1 cellular context compared by ENCODE assay signal in the genomic region with DNA sequence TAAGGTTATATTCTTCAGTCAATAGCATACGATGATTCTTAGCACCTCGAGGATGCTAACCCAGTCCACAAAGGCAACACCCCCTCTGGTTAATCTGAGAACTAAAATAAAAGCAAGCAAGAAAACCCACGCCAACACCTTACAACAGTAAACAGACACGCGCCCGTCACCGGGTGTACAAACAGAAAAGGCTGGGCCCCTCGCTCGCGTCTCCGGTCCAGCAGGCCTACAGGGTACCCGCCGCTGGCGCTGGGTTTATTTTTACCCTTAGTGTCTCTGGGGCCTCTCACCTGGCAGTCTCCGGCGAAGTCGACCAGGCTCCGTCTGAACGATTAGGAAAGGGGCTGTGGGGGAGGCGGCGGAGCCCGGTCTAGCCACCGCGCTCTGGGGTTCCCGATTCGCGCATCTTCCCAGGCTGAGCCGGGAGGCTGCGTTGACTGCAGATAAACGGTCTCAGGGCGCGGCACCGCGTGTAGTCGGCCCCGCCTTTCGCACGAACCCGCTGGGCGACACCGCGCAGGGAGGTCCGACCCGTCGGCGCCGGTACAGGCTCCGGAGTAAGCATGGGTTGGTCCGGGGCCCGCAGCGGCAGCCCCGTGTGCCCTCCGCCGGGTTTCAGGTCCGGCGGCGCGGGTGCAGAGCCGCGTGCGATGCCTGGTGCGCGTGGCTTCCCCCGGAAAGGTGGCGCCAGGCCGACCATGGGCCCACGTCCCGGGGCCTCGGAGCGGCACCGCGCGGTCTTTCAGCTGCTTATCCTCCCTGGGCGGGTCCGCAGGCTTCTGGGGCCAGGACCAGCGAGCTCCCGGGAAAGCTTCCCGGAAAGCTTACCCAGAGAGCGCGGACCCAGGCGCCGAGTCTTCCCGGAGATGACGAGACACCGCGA.
A peak's percentile ranks its signal among the peaks of the same experiment; 100 is the strongest.
TF ChIP-seq lines count a peak whose summit lies in the region.

A gene with protein sequence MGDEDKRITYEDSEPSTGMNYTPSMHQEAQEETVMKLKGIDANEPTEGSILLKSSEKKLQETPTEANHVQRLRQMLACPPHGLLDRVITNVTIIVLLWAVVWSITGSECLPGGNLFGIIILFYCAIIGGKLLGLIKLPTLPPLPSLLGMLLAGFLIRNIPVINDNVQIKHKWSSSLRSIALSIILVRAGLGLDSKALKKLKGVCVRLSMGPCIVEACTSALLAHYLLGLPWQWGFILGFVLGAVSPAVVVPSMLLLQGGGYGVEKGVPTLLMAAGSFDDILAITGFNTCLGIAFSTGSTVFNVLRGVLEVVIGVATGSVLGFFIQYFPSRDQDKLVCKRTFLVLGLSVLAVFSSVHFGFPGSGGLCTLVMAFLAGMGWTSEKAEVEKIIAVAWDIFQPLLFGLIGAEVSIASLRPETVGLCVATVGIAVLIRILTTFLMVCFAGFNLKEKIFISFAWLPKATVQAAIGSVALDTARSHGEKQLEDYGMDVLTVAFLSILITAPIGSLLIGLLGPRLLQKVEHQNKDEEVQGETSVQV (minus strand): TSS at position 868 of the 883 bp plus-strand sequence. CDS start 9,211 bp downstream, outside the sequence.

TF ChIP-seq in WTC11, 78 proteins besides CTCF, POLR2A, EP300 and RAD21 (continued from another document):
- TF ChIP-seq, protein P1, sequence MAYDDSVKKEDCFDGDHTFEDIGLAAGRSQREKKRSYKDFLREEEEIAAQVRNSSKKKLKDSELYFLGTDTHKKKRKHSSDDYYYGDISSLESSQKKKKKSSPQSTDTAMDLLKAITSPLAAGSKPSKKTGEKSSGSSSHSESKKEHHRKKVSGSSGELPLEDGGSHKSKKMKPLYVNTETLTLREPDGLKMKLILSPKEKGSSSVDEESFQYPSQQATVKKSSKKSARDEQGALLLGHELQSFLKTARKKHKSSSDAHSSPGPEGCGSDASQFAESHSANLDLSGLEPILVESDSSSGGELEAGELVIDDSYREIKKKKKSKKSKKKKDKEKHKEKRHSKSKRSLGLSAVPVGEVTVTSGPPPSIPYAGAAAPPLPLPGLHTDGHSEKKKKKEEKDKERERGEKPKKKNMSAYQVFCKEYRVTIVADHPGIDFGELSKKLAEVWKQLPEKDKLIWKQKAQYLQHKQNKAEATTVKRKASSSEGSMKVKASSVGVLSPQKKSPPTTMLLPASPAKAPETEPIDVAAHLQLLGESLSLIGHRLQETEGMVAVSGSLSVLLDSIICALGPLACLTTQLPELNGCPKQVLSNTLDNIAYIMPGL (CRISPR knock-in tag; IDR thresholded peaks at IDR 0.05) = peak; percentile 96
- TF ChIP-seq, protein P2, sequence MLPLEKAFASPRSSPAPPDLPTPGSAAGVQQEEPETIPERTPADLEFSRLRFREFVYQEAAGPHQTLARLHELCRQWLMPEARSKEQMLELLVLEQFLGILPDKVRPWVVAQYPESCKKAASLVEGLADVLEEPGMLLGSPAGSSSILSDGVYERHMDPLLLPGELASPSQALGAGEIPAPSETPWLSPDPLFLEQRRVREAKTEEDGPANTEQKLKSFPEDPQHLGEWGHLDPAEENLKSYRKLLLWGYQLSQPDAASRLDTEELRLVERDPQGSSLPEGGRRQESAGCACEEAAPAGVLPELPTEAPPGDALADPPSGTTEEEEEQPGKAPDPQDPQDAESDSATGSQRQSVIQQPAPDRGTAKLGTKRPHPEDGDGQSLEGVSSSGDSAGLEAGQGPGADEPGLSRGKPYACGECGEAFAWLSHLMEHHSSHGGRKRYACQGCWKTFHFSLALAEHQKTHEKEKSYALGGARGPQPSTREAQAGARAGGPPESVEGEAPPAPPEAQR (CRISPR knock-in tag; IDR thresholded peaks at IDR 0.05) = no peak
- TF ChIP-seq, protein P3, sequence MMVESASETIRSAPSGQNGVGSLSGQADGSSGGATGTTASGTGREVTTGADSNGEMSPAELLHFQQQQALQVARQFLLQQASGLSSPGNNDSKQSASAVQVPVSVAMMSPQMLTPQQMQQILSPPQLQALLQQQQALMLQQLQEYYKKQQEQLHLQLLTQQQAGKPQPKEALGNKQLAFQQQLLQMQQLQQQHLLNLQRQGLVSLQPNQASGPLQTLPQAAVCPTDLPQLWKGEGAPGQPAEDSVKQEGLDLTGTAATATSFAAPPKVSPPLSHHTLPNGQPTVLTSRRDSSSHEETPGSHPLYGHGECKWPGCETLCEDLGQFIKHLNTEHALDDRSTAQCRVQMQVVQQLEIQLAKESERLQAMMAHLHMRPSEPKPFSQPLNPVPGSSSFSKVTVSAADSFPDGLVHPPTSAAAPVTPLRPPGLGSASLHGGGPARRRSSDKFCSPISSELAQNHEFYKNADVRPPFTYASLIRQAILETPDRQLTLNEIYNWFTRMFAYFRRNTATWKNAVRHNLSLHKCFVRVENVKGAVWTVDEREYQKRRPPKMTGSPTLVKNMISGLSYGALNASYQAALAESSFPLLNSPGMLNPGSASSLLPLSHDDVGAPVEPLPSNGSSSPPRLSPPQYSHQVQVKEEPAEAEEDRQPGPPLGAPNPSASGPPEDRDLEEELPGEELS (CRISPR knock-in tag; IDR thresholded peaks at IDR 0.05) = peak; percentile 81; the same call in 1 of the 2 replicates
- TF ChIP-seq, protein P4, sequence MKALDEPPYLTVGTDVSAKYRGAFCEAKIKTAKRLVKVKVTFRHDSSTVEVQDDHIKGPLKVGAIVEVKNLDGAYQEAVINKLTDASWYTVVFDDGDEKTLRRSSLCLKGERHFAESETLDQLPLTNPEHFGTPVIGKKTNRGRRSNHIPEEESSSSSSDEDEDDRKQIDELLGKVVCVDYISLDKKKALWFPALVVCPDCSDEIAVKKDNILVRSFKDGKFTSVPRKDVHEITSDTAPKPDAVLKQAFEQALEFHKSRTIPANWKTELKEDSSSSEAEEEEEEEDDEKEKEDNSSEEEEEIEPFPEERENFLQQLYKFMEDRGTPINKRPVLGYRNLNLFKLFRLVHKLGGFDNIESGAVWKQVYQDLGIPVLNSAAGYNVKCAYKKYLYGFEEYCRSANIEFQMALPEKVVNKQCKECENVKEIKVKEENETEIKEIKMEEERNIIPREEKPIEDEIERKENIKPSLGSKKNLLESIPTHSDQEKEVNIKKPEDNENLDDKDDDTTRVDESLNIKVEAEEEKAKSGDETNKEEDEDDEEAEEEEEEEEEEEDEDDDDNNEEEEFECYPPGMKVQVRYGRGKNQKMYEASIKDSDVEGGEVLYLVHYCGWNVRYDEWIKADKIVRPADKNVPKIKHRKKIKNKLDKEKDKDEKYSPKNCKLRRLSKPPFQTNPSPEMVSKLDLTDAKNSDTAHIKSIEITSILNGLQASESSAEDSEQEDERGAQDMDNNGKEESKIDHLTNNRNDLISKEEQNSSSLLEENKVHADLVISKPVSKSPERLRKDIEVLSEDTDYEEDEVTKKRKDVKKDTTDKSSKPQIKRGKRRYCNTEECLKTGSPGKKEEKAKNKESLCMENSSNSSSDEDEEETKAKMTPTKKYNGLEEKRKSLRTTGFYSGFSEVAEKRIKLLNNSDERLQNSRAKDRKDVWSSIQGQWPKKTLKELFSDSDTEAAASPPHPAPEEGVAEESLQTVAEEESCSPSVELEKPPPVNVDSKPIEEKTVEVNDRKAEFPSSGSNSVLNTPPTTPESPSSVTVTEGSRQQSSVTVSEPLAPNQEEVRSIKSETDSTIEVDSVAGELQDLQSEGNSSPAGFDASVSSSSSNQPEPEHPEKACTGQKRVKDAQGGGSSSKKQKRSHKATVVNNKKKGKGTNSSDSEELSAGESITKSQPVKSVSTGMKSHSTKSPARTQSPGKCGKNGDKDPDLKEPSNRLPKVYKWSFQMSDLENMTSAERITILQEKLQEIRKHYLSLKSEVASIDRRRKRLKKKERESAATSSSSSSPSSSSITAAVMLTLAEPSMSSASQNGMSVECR (CRISPR knock-in tag; IDR thresholded peaks at IDR 0.05; ENCODE audit: borderline replicate concordance) = peak; percentile 78; the same call in 1 of the 2 replicates
- 0 out of 2 replicates have a peak, but pooled peaks have one; percentile 61 for TF ChIP-seq ZBTB21 (CRISPR knock-in tag; IDR thresholded peaks at IDR 0.05; ENCODE audit: borderline replicate concordance)
